8 cellular contexts compared by ENCODE assay signal in the genomic region with DNA sequence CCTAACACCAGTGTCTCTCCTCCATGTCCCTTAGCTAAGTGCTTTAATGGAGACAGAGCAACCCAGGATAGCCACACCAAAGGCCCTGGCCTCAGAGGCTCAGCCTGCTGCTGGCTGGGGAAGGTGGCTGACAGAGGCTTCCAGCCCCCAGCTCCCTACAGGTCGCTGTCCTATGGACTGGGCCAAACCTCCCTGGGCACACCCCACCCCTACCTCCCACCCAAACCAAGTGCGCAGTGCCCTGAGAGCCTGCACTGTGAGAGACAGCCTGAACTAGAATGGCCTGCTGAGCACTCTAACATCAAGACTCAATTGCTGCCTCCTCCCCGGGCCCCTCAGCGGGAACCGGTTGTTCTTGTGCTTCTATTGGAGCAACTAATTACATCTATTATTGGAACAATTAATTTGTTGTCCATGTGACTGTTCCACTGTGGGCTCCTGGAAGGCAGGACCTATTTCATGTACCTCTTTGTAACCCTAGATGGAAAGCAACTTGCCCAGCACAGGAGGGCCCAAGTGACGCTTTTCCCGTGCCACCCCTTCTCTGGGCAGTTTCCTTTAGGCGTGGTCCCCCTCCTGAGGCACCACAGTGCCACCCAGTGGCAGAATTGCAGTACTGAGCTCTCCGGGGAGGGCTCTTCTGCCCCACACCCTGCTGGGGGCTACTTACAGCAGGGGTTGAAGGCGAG.
DNase-seq lines count a peak whose midpoint lies in the region; ATAC-seq and TF ChIP-seq lines count a peak whose summit lies in the region.

No MANE protein-coding gene starts in this region.

- no peaks in the 10 kb centered on the region for H3K36me3 Mint-ChIP-seq in naive thymus-derived CD8-positive, alpha-beta T cell
- H3K36me3 Mint-ChIP-seq in stimulated activated effector memory CD8-positive, alpha-beta T cell treated with anti-CD3 and anti-CD28 coated beads, Interleukin-12 subunit alpha, Interleukin-12 subunit beta, amount 100 ng/mL, for 72 hours, result no peaks in the 10 kb centered on the region

- no peak overlapping the region for H3K4me3 Mint-ChIP-seq in naive thymus-derived CD8-positive, alpha-beta T cell
- H3K4me3 Mint-ChIP-seq in stimulated activated effector memory CD8-positive, alpha-beta T cell treated with anti-CD3 and anti-CD28 coated beads, Interleukin-12 subunit alpha, Interleukin-12 subunit beta, amount 100 ng/mL, for 72 hours, result no peak overlapping the region

- TF ChIP-seq POLR2A in erythroblast (IDR thresholded peaks at IDR 0.05; ENCODE audit: low read length), result no peak

- no peak overlapping the region for H3K4me3 ChIP-seq in HL-60 (replicated peaks; ENCODE audit: insufficient read depth, low read length)

- H3K27me3 Mint-ChIP-seq in naive thymus-derived CD8-positive, alpha-beta T cell, result no peaks in the 10 kb centered on the region

- POLR2A ChIA-PET in naive thymus-derived CD8-positive, alpha-beta T cell (lab: Charles Lee), result interaction anchor here (0.6 to 3.6 kb wide), 3 partner anchors 63 to 187 kb away, joined by 3 to 27 read pairs (median 6); partner anchors contain the start of gene WAPL

- H3K4me1 Mint-ChIP-seq in naive thymus-derived CD8-positive, alpha-beta T cell, result peaks cover 0 to 4% (median 1%) of the 10 kb centered on the region in 4 donors
- no peaks in the 10 kb centered on the region for H3K4me1 Mint-ChIP-seq in stimulated activated effector memory CD8-positive, alpha-beta T cell treated with anti-CD3 and anti-CD28 coated beads, Interleukin-12 subunit alpha, Interleukin-12 subunit beta, amount 100 ng/mL, for 72 hours

- no peaks in the 10 kb centered on the region for H3K9me3 Mint-ChIP-seq in naive thymus-derived CD8-positive, alpha-beta T cell
- no peaks in the 10 kb centered on the region for H3K9me3 Mint-ChIP-seq in stimulated activated effector memory CD8-positive, alpha-beta T cell treated with anti-CD3 and anti-CD28 coated beads, Interleukin-12 subunit alpha, Interleukin-12 subunit beta, amount 100 ng/mL, for 72 hours

- DNase-seq in D341Med (ENCODE audit: low spot score), result peak; percentile 81
- DNase-seq in GM20000 (ENCODE audit: low spot score), result peak; percentile 86
- DNase-seq in HL-60 (ENCODE audit: low read depth in 1 of 2, low spot score in 1 of 2), result peak; percentile 39 to 67
- peak; percentile 54 for DNase-seq in NOMO-1 treated with DMSO at 0.1 percent for 48 hours (lab: John Stamatoyannopoulos, UW; ENCODE audit: unreplicated experiment)
- peak; percentile 88 for DNase-seq in activated CD8-positive, alpha-beta memory T cell treated with anti-CD3 and anti-CD28 coated beads, Interleukin-2, amount 50 U/mL, for 48 hours
- DNase-seq in erythroblast (lab: John Stamatoyannopoulos, UW), result peak; percentile 65 to 82
- peak; percentile 52 to 84 (median 73) for DNase-seq in naive thymus-derived CD8-positive, alpha-beta T cell
- DNase-seq in stimulated activated effector memory CD8-positive, alpha-beta T cell treated with anti-CD3 and anti-CD28 coated beads, Interleukin-12 subunit alpha, Interleukin-12 subunit beta, amount 100 ng/mL, for 72 hours (ENCODE audit: low spot score in 2 of 2), result peak; percentile 68 to 85

- ATAC-seq in naive thymus-derived CD8-positive, alpha-beta T cell, result peak; percentile 94 to 99
- peak; percentile 91 for ATAC-seq in stimulated activated effector memory CD8-positive, alpha-beta T cell treated with anti-CD3 and anti-CD28 coated beads, Interleukin-12 subunit alpha, Interleukin-12 subunit beta, amount 100 ng/mL, for 72 hours

- H3K27me3 ChIP-seq in HL-60 (ENCODE audit: insufficient read depth, poor library complexity, severe bottlenecking), result no peaks in the 10 kb centered on the region

- no peak overlapping the region for H3K27ac Mint-ChIP-seq in naive thymus-derived CD8-positive, alpha-beta T cell
- H3K27ac Mint-ChIP-seq in stimulated activated effector memory CD8-positive, alpha-beta T cell treated with anti-CD3 and anti-CD28 coated beads, Interleukin-12 subunit alpha, Interleukin-12 subunit beta, amount 100 ng/mL, for 72 hours, result no peak overlapping the region

- TF ChIP-seq CTCF in GM20000 (IDR thresholded peaks at IDR 0.05; ENCODE audit: extremely low read depth, missing control alignments), result peak; percentile 80
- peak; percentile 94 for TF ChIP-seq CTCF in HL-60 (IDR thresholded peaks at IDR 0.05; ENCODE audit: insufficient read depth, low read length)

- H3K27ac ChIP-seq in HL-60 (replicated peaks), result no peak overlapping the region
